Comparison of ENCODE assay signal across 13 cellular contexts in the genomic region with DNA sequence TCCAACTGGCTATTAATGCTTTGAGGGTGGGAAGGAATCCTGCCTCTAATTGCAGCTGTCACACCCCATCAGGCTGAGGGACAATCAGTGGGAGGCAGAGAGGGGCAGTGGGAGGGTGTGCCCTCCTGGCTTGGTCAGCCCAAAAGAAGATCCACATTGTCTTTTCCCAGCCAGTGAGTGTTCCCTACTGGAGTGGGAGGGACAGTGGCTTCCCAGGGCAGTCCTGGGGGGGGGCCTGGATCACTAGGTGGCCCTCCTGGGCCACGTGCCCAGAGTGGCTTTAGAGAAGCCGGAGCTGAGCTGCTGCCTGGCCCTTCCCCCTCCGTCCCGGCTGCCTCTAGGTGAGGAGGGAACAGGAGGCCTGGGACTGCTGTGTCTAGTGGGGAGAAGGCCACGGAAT. TPM values are rescaled to one million over a fixed set of nuclear protein-coding genes. Genes with fewer than 3 reads are reported as not detected.
DNase-seq lines count a peak whose midpoint lies in the region; ATAC-seq and TF ChIP-seq lines count a peak whose summit lies in the region.
"Had no signal": no experiment of that assay in that cellular context is flagged by ENCODE, and none has a peak within 500 bp of the region (broad histone marks: within the 10 kb centered on the region; RNA-seq: fewer than 3 reads in every experiment).

No MANE protein-coding gene starts in this region.

- no peak for TF ChIP-seq RAD21 in SK-N-SH (IDR thresholded peaks at IDR 0.05; ENCODE audit: low read length)

- intact Hi-C loops in cardiac septum (cut with DNase I): no loop called here

- no peaks in the 10 kb centered on the region for H3K27me3 ChIP-seq in SK-N-SH (ENCODE audit: insufficient read depth)
- H3K27me3 ChIP-seq: ovary had no signal

- POLR2A ChIA-PET in RWPE1 (lab: Yijun Ruan, JAX; ENCODE audit: low non-redundant PET) (no interaction called here), SK-N-SH (lab: Yijun Ruan, JAX) (interaction anchor here (0.7 kb wide), 1 partner anchor 14 kb away, joined by 3 read pairs; the partner anchor contains the start of gene INKA2)

- H3K4me1 Mint-ChIP-seq in nephron progenitor cell: peaks cover 79% of the 10 kb centered on the region

- H3F3A ChIP-seq in SK-N-SH (replicated peaks; ENCODE audit: insufficient read depth): no peaks in the 10 kb centered on the region

- peaks cover 7% of the 10 kb centered on the region for H3K27me3 Mint-ChIP-seq in nephron progenitor cell (ENCODE audit: low read depth, poor library complexity)
- H3K27me3 Mint-ChIP-seq: activated naive CD4-positive, alpha-beta T cell treated with anti-CD3 and anti-CD28 coated beads, Interleukin-2, amount 10 ng/mL, durations not matched to agents 7 days and 5 days had no signal

- CTCF ChIA-PET in RWPE1 (lab: Yijun Ruan, JAX): interaction anchor here (0.8 to 1.2 kb wide), 2 partner anchors 22 to 243 kb away, joined by 3 to 4 read pairs; no protein-coding TSS in a partner anchor
- CTCF ChIA-PET in SK-N-SH (lab: Yijun Ruan, JAX): interaction anchor here (0.7 to 2.4 kb wide), 5 partner anchors 10 to 217 kb away, joined by 3 to 11 read pairs (median 6); no protein-coding TSS in a partner anchor

- no peak overlapping the region for H3K9ac ChIP-seq in SK-N-SH

- no peak for TF ChIP-seq CTCF in RWPE1 (conservative IDR thresholded peaks at IDR 0.05; ENCODE audit: low read depth)
- TF ChIP-seq CTCF in nephron progenitor cell (IDR thresholded peaks at IDR 0.05): no peak
- no peak for TF ChIP-seq CTCF in SK-N-SH (IDR thresholded peaks at IDR 0.05)

- no peaks in the 10 kb centered on the region for H3K36me3 ChIP-seq in SK-N-SH (replicated peaks in 1 of 2; ENCODE audit: control insufficient read depth in 1 of 2, insufficient read depth in 2 of 2, low read length in 1 of 2)
- H3K36me3 ChIP-seq: ovary had no signal

- no peak overlapping the region for H3K4me2 ChIP-seq in SK-N-SH

- DNase-seq in D341Med (ENCODE audit: low spot score) (peak; percentile 58), RWPE1 (ENCODE audit: low spot score) (no peak), cardiac septum (ENCODE audit: low spot score) (peak; percentile 87), nephron progenitor cell (peak; percentile 47), SK-N-SH (no peak), NCI-H1694 treated with DMSO at 0.1 percent for 48 hours (lab: John Stamatoyannopoulos, UW) (no peak)
- DNase-seq in activated CD4-positive, CD25-positive, alpha-beta regulatory T cell (lab: John Stamatoyannopoulos, UW): no peak
- DNase-seq: activated naive CD4-positive, alpha-beta T cell treated with anti-CD3 and anti-CD28 coated beads, Interleukin-2, amount 10 ng/mL, durations not matched to agents 7 days and 5 days; NCI-H1105 treated with DMSO at 0.1 percent for 48 hours; NCI-H526; ovary; T1000 had no signal

- TF ChIP-seq EP300 in SK-N-SH (IDR thresholded peaks at IDR 0.05; ENCODE audit: borderline replicate concordance in 1 of 2, low read depth in 1 of 2, low read length in 1 of 2): no peak

- peak overlapping the region; percentile 42 for H3K27ac ChIP-seq in RWPE1
- H3K27ac ChIP-seq in SK-N-SH (ENCODE audit: low read depth in 2 of 2, low read length in 1 of 2): no peak overlapping the region
- H3K27ac ChIP-seq: ovary had no signal

- H4K20me1 ChIP-seq in SK-N-SH (ENCODE audit: insufficient read depth): no peaks in the 10 kb centered on the region

- H3K9me3 ChIP-seq in SK-N-SH: no peaks in the 10 kb centered on the region
- H3K9me3 ChIP-seq: ovary had no signal

- peak overlapping the region; percentile 21 for H3K27ac Mint-ChIP-seq in nephron progenitor cell
- H3K27ac Mint-ChIP-seq: activated naive CD4-positive, alpha-beta T cell treated with anti-CD3 and anti-CD28 coated beads, Interleukin-2, amount 10 ng/mL, durations not matched to agents 7 days and 5 days had no signal

- H3K4me3 Mint-ChIP-seq in nephron progenitor cell: peak overlapping the region; percentile 45
- H3K4me3 Mint-ChIP-seq: activated naive CD4-positive, alpha-beta T cell treated with anti-CD3 and anti-CD28 coated beads, Interleukin-2, amount 10 ng/mL, durations not matched to agents 7 days and 5 days had no signal

- no peaks in the 10 kb centered on the region for H3K79me2 ChIP-seq in SK-N-SH (ENCODE audit: insufficient read depth)

- no peaks in the 10 kb centered on the region for H3K4me1 ChIP-seq in SK-N-SH (ENCODE audit: control insufficient read depth in 1 of 2, insufficient read depth in 2 of 2, low read depth in 1 of 2, low read length in 1 of 2)

- ATAC-seq in GM18907 (IDR thresholded peaks at IDR 0.05; ENCODE audit: unreplicated experiment): no peak

- no peak overlapping the region for H2AFZ ChIP-seq in SK-N-SH (ENCODE audit: low read depth)

- peaks cover 5% of the 10 kb centered on the region for H3K36me3 Mint-ChIP-seq in nephron progenitor cell (ENCODE audit: low read depth)
- H3K36me3 Mint-ChIP-seq: activated naive CD4-positive, alpha-beta T cell treated with anti-CD3 and anti-CD28 coated beads, Interleukin-2, amount 10 ng/mL, durations not matched to agents 7 days and 5 days had no signal

- WGBS in SK-N-SH (ENCODE audit: low lambda C conversion rate): 83% methylated on average over 1 of the region's 5 CpGs

- no peaks in the 10 kb centered on the region for H3K9me2 ChIP-seq in SK-N-SH

- H3K4me3 ChIP-seq in SK-N-SH (ENCODE audit: low read depth in 2 of 2, low read length in 1 of 2): no peak overlapping the region
- H3K4me3 ChIP-seq: ovary had no signal

- H3K9me3 Mint-ChIP-seq in nephron progenitor cell: no peaks in the 10 kb centered on the region
- H3K9me3 Mint-ChIP-seq: activated naive CD4-positive, alpha-beta T cell treated with anti-CD3 and anti-CD28 coated beads, Interleukin-2, amount 10 ng/mL, durations not matched to agents 7 days and 5 days had no signal

TF ChIP-seq in SK-N-SH, 30 proteins besides CTCF, POLR2A, EP300 and RAD21:
- TF ChIP-seq SIN3A (IDR thresholded peaks at IDR 0.05; ENCODE audit: borderline replicate concordance, low read depth, low read length) (no peak), TEAD4 (IDR thresholded peaks at IDR 0.05; ENCODE audit: borderline replicate concordance, insufficient read depth) (no peak), YY1 (IDR thresholded peaks at IDR 0.05; ENCODE audit: low read depth) (no peak), CHD2 (IDR thresholded peaks at IDR 0.05; ENCODE audit: low read length, partially characterized antibody) (no peak), NRF1 (IDR thresholded peaks at IDR 0.05; ENCODE audit: low read depth, low read length) (no peak), MXI1 (IDR thresholded peaks at IDR 0.05; ENCODE audit: low read depth, low read length) (no peak), ELF1 (IDR thresholded peaks at IDR 0.05) (no peak), SMC3 (IDR thresholded peaks at IDR 0.05; ENCODE audit: low read depth, low read length) (no peak), NFIC (IDR thresholded peaks at IDR 0.05; ENCODE audit: borderline replicate concordance) (no peak), EZH2phosphoT487 (IDR thresholded peaks at IDR 0.05; ENCODE audit: borderline replicate concordance, low read depth) (no peak), FOXJ3 (CRISPR knock-in tag; IDR thresholded peaks at IDR 0.05) (no peak), RFX5 (IDR thresholded peaks at IDR 0.05; ENCODE audit: low read length) (no peak), JUND (IDR thresholded peaks at IDR 0.05) (no peak), RXRA (IDR thresholded peaks at IDR 0.05; ENCODE audit: borderline replicate concordance, low read depth) (no peak), MEF2A (IDR thresholded peaks at IDR 0.05; ENCODE audit: borderline replicate concordance, low read depth) (no peak), RCOR1 (IDR thresholded peaks at IDR 0.05; ENCODE audit: low read length) (no peak), ZBTB33 (IDR thresholded peaks at IDR 0.05; ENCODE audit: borderline replicate concordance, low read depth) (no peak), MAX (IDR thresholded peaks at IDR 0.05; ENCODE audit: low read depth) (no peak)
- TF ChIP-seq, protein P1, sequence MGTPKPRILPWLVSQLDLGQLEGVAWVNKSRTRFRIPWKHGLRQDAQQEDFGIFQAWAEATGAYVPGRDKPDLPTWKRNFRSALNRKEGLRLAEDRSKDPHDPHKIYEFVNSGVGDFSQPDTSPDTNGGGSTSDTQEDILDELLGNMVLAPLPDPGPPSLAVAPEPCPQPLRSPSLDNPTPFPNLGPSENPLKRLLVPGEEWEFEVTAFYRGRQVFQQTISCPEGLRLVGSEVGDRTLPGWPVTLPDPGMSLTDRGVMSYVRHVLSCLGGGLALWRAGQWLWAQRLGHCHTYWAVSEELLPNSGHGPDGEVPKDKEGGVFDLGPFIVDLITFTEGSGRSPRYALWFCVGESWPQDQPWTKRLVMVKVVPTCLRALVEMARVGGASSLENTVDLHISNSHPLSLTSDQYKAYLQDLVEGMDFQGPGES (IDR thresholded peaks at IDR 0.05; ENCODE audit: low read depth, low read length): no peak

RNA-seq across cellular contexts. Expression of gene INKA2, which starts 14.0 kb away (rescaled TPM):
- total RNA-seq in cardiac septum: 13.7 TPM
- 1.1 and 1.2 TPM in 2 replicates for polyA plus RNA-seq in SK-N-SH (2012; rRNA removed)
- polyA plus RNA-seq in SK-N-SH (2012; cell fraction: cytosol; rRNA removed): 0.70 and 0.90 TPM in 2 replicates
- polyA plus RNA-seq in SK-N-SH (2012; cell fraction: nucleus; rRNA removed): 1.5 and 1.7 TPM in 2 replicates

RNA-seq across cellular contexts. Expression of gene DDX20, which starts 30.5 kb away (rescaled TPM):
- total RNA-seq in cardiac septum: 7.6 TPM
- 3.8 and 5.3 TPM in 2 replicates for polyA plus RNA-seq in SK-N-SH (2012; rRNA removed)
- 4.6 and 5.0 TPM in 2 replicates for polyA plus RNA-seq in SK-N-SH (2012; cell fraction: cytosol; rRNA removed)
- polyA plus RNA-seq in SK-N-SH (2012; cell fraction: nucleus; rRNA removed): 5.8 and 10.6 TPM in 2 replicates

Comparison
In these comparisons a context has a peak if more than half of its experiments do, and no peak if none do; other contexts are left out.
1. DNase-seq: peak in D341Med (single experiment), cardiac septum (single experiment) and nephron progenitor cell (single experiment); none in RWPE1 (single experiment), SK-N-SH (single experiment), NCI-H1694 treated with DMSO at 0.1 percent for 48 hours (single experiment) and activated CD4-positive, CD25-positive, alpha-beta regulatory T cell (0 of 4).